12 cellular contexts compared by ENCODE assay signal in genomic region chr20:38157635-38158495, GRCh38. TPM values are rescaled to one million over a fixed set of nuclear protein-coding genes. Genes with fewer than 3 reads are reported as not detected.
DNase-seq lines count a peak whose midpoint lies in the region; ATAC-seq, FAIRE-seq and TF ChIP-seq lines count a peak whose summit lies in the region.
"Had no signal": no experiment of that assay in that cellular context is flagged by ENCODE, and none has a peak within 500 bp of the region (broad histone marks: within the 10 kb centered on the region; RNA-seq: fewer than 3 reads in every experiment).

No MANE protein-coding gene starts in this region.

- no peaks in the 10 kb centered on the region for H3K9me3 ChIP-seq in IMR-90 (ENCODE audit: control insufficient read depth, insufficient read depth, low read length)
- no peaks in the 10 kb centered on the region for H3K9me3 ChIP-seq in right lobe of liver
- no peaks in the 10 kb centered on the region for H3K9me3 ChIP-seq in spleen
- H3K9me3 ChIP-seq: breast epithelium had no signal

- ATAC-seq in IMR-90 (ENCODE audit: low read depth): peak; percentile 27; the same call in 1 of the 2 replicates
- peak in 3 of 4 donors; percentile 3 to 21 (median 11) for ATAC-seq in right lobe of liver
- no peak for ATAC-seq in HG03565 (IDR thresholded peaks at IDR 0.05; ENCODE audit: unreplicated experiment)
- ATAC-seq: naive thymus-derived CD4-positive, alpha-beta T cell had no signal

- peaks cover 9 to 73% of the 10 kb centered on the region in 2 experiments; a peak in 3 of 4 replicates for H3K79me1 ChIP-seq in IMR-90 (ENCODE audit: low read depth in 1 of 2, low read length in 2 of 2)

- 85% methylated on average over 7 of the region's 14 CpGs; no CpG with 5 or more reads in 1 of the 2 experiments for WGBS in IMR-90 (ENCODE audit: extremely low coverage in 2 of 2, insufficient read length in 1 of 2), 2 experiments
- WGBS in right lobe of liver (ENCODE audit: insufficient coverage, low coverage, low lambda C conversion rate, missing lambda C conversion rate): 70% methylated on average over 7 of the region's 14 CpGs
- WGBS in spleen, 5 donors: 78 to 89% (median 81%) methylated on average over 12 to 14 of the region's 14 CpGs

- dilution Hi-C loops in IMR-90 (cut with HindIII; ENCODE audit: low sequenced_read_pairs, unreplicated experiment): no loop called here

- H2AFZ ChIP-seq in IMR-90 (replicated peaks; ENCODE audit: low read length, poor library complexity): peak overlapping the region; percentile 16

- peak overlapping the region; percentile 54 to 63; a peak in 2 of 4 replicates for H4K8ac ChIP-seq in IMR-90 (ENCODE audit: low read depth in 2 of 2, low read length in 2 of 2)

- H3K4me1 ChIP-seq in IMR-90 (ENCODE audit: control insufficient read depth, insufficient read depth, low read length): peaks cover 14% of the 10 kb centered on the region
- H3K4me1 ChIP-seq in right lobe of liver: peaks cover 0 to 50% (median 16%) of the 10 kb centered on the region in 4 donors
- H3K4me1 ChIP-seq in spleen: peaks cover 17 to 91% (median 52%) of the 10 kb centered on the region in 6 donors
- H3K4me1 ChIP-seq: breast epithelium had no signal

- H3K9ac ChIP-seq in IMR-90 (ENCODE audit: low read depth, low read length): peak overlapping the region; percentile 37; the same call in 1 of the 2 replicates

- no peak overlapping the region; the same call in 1 of the 2 replicates for H3K4me2 ChIP-seq in IMR-90 (ENCODE audit: low read depth, low read length)

- H2BK15ac ChIP-seq in IMR-90 (ENCODE audit: low read depth, low read length): peak overlapping the region; percentile 45; the same call in 2 of the 3 replicates

- H3K14ac ChIP-seq in IMR-90 (replicated peaks; ENCODE audit: low read depth, low read length): peak overlapping the region; percentile 30

- CTCF ChIA-PET in IMR-90 (lab: Yijun Ruan, JAX): interaction anchor here (1.1 to 2.1 kb wide), 3 partner anchors 19 to 65 kb away, joined by 3 to 6 read pairs (median 3); no protein-coding TSS in a partner anchor

- no peak overlapping the region for H3K4me3 ChIP-seq in IMR-90 (ENCODE audit: insufficient read depth, low read depth, low read length)
- peak overlapping the region in 1 of 59 donors; percentile 2 for H3K4me3 ChIP-seq in dorsolateral prefrontal cortex
- no peak overlapping the region for H3K4me3 ChIP-seq in right lobe of liver
- no peak overlapping the region for H3K4me3 ChIP-seq in spleen
- H3K4me3 ChIP-seq: breast epithelium had no signal

- peak overlapping the region; percentile 36; the same call in 1 of the 2 replicates for H2BK20ac ChIP-seq in IMR-90 (ENCODE audit: low read depth, low read length)

- peak overlapping the region; percentile 78 for H2AK5ac ChIP-seq in IMR-90 (ENCODE audit: low read depth, low read length)

- DNase-seq in IMR-90 (peak; percentile 44), dorsolateral prefrontal cortex (no peak), right lobe of liver (no peak), spleen (no peak), middle frontal gyrus (ENCODE audit: extremely low spot score, low spot score) (no peak), D721Med (ENCODE audit: insufficient read length, low spot score) (no peak)
- DNase-seq in stimulated activated CD4-positive, alpha-beta T cell treated with anti-CD3 and anti-CD28 coated beads, Interleukin-1b, Interleukin-23, amount 100 ng/mL, for 48 hours: no peak
- DNase-seq: naive thymus-derived CD4-positive, alpha-beta T cell; NCI-H2171 treated with DMSO at 0.1 percent for 48 hours had no signal

- TF ChIP-seq RAD21 in IMR-90 (IDR thresholded peaks at IDR 0.05; ENCODE audit: low read length): no peak

- no peak overlapping the region for H3K56ac ChIP-seq in IMR-90 (ENCODE audit: extremely low read depth, insufficient read depth, low read length)

- no peaks in the 10 kb centered on the region for H3K27me3 ChIP-seq in IMR-90 (ENCODE audit: control insufficient read depth, insufficient read depth, low read length)
- H3K27me3 ChIP-seq in dorsolateral prefrontal cortex: no peaks in the 10 kb centered on the region
- no peaks in the 10 kb centered on the region for H3K27me3 ChIP-seq in right lobe of liver
- H3K27me3 ChIP-seq in spleen (replicated peaks in 1 of 7): no peaks in the 10 kb centered on the region
- H3K27me3 ChIP-seq: breast epithelium had no signal

- POLR2A ChIA-PET in IMR-90 (lab: Charles Lee; ENCODE audit: unreplicated experiment): no interaction called here

- no peak for TF ChIP-seq CTCF in IMR-90 (conservative IDR thresholded peaks at IDR 0.05; ENCODE audit: low read depth, low read length)
- TF ChIP-seq CTCF in dorsolateral prefrontal cortex (IDR thresholded peaks at IDR 0.05 in 54 of 56, conservative IDR thresholded peaks at IDR 0.05 in 2 of 56; ENCODE audit: low read depth in 1 of 56, partially characterized antibody in 56 of 56): no peak
- no peak for TF ChIP-seq CTCF in right lobe of liver (IDR thresholded peaks at IDR 0.05)
- TF ChIP-seq CTCF in spleen (IDR thresholded peaks at IDR 0.05 in 8 of 11, conservative IDR thresholded peaks at IDR 0.05 in 3 of 11): no peak
- no peak for TF ChIP-seq CTCF in D721Med (IDR thresholded peaks at IDR 0.05; ENCODE audit: insufficient read depth, missing control alignments)

- peak overlapping the region; percentile 37 for H2AK9ac ChIP-seq in IMR-90 (replicated peaks; ENCODE audit: low read depth, low read length, poor library complexity)

- peak overlapping the region; percentile 70 for H4K91ac ChIP-seq in IMR-90 (ENCODE audit: insufficient read depth, low read depth, low read length)

- peaks cover 7% of the 10 kb centered on the region for H3K9me1 ChIP-seq in IMR-90 (ENCODE audit: insufficient read depth, low read length)

- TF ChIP-seq POLR2A in IMR-90 (IDR thresholded peaks at IDR 0.05; ENCODE audit: low read depth, low read length) (no peak), right lobe of liver (IDR thresholded peaks at IDR 0.05) (no peak), spleen (IDR thresholded peaks at IDR 0.05) (no peak)

- H3K36me3 ChIP-seq in IMR-90 (ENCODE audit: control insufficient read depth, insufficient read depth, low read length) (peaks cover 62% of the 10 kb centered on the region), right lobe of liver (peaks cover 4 to 55% (median 18%) of the 10 kb centered on the region in 4 donors), spleen (peaks cover 0 to 35% (median 0%) of the 10 kb centered on the region in 6 donors)
- H3K36me3 ChIP-seq: breast epithelium had no signal

- H2BK120ac ChIP-seq in IMR-90 (ENCODE audit: low read depth, low read length): peak overlapping the region; percentile 62

- peak overlapping the region; percentile 30; the same call in 1 of the 2 replicates for H4K5ac ChIP-seq in IMR-90 (ENCODE audit: low read depth, low read length)

- H2BK5ac ChIP-seq in IMR-90 (ENCODE audit: low read depth, low read length, poor library complexity, severe bottlenecking): peak overlapping the region; percentile 32

- in situ Hi-C loops in IMR-90 (cut with MboI; ENCODE audit: low sequenced_read_pairs): no loop called here

- no TSS peak for BruUV-seq in IMR-90 (replicated peaks; lab: Mats Ljungman, UMichigan)

- peak overlapping the region; percentile 82 for H3K4ac ChIP-seq in IMR-90 (ENCODE audit: low read depth, low read length)

- peak overlapping the region; percentile 21; the same call in 1 of the 2 replicates for H3K23ac ChIP-seq in IMR-90 (ENCODE audit: low read depth, low read length)

- peak overlapping the region; percentile 60 for H3K18ac ChIP-seq in IMR-90 (ENCODE audit: low read depth, low read length)

- H3K27ac ChIP-seq in IMR-90 (ENCODE audit: insufficient read depth, low read length) (no peak overlapping the region), dorsolateral prefrontal cortex (peak overlapping the region in 41 of 59 donors; percentile 10 to 78 (median 52)), right lobe of liver (peak overlapping the region; percentile 47 to 56 (median 48)), spleen (peak overlapping the region in 6 of 8 donors; percentile 21 to 64 (median 50))

- H4K20me1 ChIP-seq in IMR-90 (ENCODE audit: insufficient read depth, low read length): no peaks in the 10 kb centered on the region; the same call in 1 of the 2 replicates

- intact Hi-C loops in IMR-90 (cut with micrococcal nuclease) (no loop called here), dorsolateral prefrontal cortex (cut with DNase I) (no loop called here), right lobe of liver (cut with DNase I) (no loop called here), spleen (cut with DNase I; ENCODE audit: low total_unique reads) (no loop called here)

- no peak for FAIRE-seq in D721Med (lab: Jason Lieb, UNC)
- FAIRE-seq: GM19239 had no signal

TF ChIP-seq in IMR-90, 13 proteins besides CTCF, POLR2A, EP300 and RAD21 (continues in another document):
- no peak for TF ChIP-seq MAFK (IDR thresholded peaks at IDR 0.05; ENCODE audit: low read depth, low read length)
- no peak for TF ChIP-seq RFX5 (IDR thresholded peaks at IDR 0.05; ENCODE audit: low read depth, low read length)
- no peak for TF ChIP-seq CHD1 (IDR thresholded peaks at IDR 0.05; ENCODE audit: low read depth, low read length)
- no peak for TF ChIP-seq BHLHE40 (IDR thresholded peaks at IDR 0.05; ENCODE audit: low read depth, low read length)
- no peak for TF ChIP-seq MAZ (IDR thresholded peaks at IDR 0.05; ENCODE audit: borderline replicate concordance, low read depth, low read length)
- TF ChIP-seq NFE2L2 (IDR thresholded peaks at IDR 0.05; ENCODE audit: low read depth, low read length): no peak
- TF ChIP-seq SMC3 (IDR thresholded peaks at IDR 0.05; ENCODE audit: low read depth, low read length): no peak
- no peak for TF ChIP-seq CEBPB (IDR thresholded peaks at IDR 0.05; ENCODE audit: low read depth, low read length)
- TF ChIP-seq MXI1 (IDR thresholded peaks at IDR 0.05; ENCODE audit: borderline replicate concordance, low read depth, low read length): no peak
- TF ChIP-seq RCOR1 (IDR thresholded peaks at IDR 0.05; ENCODE audit: insufficient replicate concordance, low read length): no peak
- TF ChIP-seq, protein P1, sequence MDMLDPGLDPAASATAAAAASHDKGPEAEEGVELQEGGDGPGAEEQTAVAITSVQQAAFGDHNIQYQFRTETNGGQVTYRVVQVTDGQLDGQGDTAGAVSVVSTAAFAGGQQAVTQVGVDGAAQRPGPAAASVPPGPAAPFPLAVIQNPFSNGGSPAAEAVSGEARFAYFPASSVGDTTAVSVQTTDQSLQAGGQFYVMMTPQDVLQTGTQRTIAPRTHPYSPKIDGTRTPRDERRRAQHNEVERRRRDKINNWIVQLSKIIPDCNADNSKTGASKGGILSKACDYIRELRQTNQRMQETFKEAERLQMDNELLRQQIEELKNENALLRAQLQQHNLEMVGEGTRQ (IDR thresholded peaks at IDR 0.05; ENCODE audit: low read depth, low read length): no peak

RNA-seq across cellular contexts. Expression of gene TGM2, which starts 7.2 kb away (rescaled TPM):
- total RNA-seq in IMR-90 (2012; rRNA removed) (237 and 268 TPM in 2 replicates), dorsolateral prefrontal cortex (100 to 1,000 TPM in 7 of 120 experiments, 10 to 100 TPM in 113; 17.7 to 220 (median 53.6) TPM), right lobe of liver (100 to 1,000 TPM; 135 to 940 (median 474) TPM), spleen (100 to 1,000 TPM in 1 of 7 donors, 10 to 100 TPM in 6; 60.2 to 167 (median 87.6) TPM)
- polyA plus RNA-seq in IMR-90 (2012; rRNA removed) (239 and 292 TPM in 2 replicates), spleen (10 to 100 TPM in 2 of 3 donors, 1 to 10 TPM in 1; 9.3 to 35.3 (median 19.8) TPM)
- polyA plus RNA-seq in IMR-90 (2012; cell fraction: cytosol; rRNA removed): 370 and 502 TPM in 2 replicates
- polyA plus RNA-seq in IMR-90 (2012; cell fraction: nucleus; rRNA removed; ENCODE audit: low replicate concordance): 218 and 328 TPM in 2 replicates
- polyA plus RNA-seq: naive thymus-derived CD4-positive, alpha-beta T cell had no signal
